Comparison of ENCODE assay signal across 5 cellular contexts in the genomic region with DNA sequence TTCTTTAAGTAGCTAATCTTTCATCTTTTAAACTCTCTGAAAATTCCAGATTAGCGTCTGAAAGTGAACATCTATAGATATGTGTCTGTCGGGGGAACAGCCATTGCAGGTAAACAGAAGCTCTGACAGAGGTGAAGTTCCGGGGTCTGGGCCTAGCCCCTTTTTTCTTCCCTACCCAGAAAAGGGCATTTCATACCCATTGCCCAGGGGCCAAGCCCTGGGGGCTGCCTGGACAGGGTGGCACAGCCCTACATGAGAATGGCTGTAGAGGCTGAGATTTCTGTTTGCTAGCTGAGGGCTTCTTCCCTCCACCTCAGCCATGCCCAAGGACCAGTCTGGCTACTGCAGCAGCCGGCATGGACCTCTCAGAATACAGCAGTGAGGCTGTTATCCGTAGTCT.
"Had no signal": no experiment of that assay in that cellular context is flagged by ENCODE, and none has a peak within 500 bp of the region (broad histone marks: within the 10 kb centered on the region; RNA-seq: fewer than 3 reads in every experiment).

No MANE protein-coding gene starts in this region.

- H3K27ac ChIP-seq: breast epithelium, RWPE1, WERI-Rb-1 had no signal

- H3K9me3 ChIP-seq: breast epithelium had no signal

- H3K4me3 ChIP-seq: breast epithelium had no signal

- H3K4me1 ChIP-seq: breast epithelium had no signal

- H3K36me3 ChIP-seq: breast epithelium, WERI-Rb-1 had no signal

- DNase-seq: activated CD4-positive, alpha-beta T cell treated with anti-CD3 and anti-CD28 coated beads for 1 hour; T1000 had no signal

- H3K27me3 ChIP-seq: breast epithelium had no signal
